Comparison of ENCODE assay signal across 1 cellular context in the genomic region with DNA sequence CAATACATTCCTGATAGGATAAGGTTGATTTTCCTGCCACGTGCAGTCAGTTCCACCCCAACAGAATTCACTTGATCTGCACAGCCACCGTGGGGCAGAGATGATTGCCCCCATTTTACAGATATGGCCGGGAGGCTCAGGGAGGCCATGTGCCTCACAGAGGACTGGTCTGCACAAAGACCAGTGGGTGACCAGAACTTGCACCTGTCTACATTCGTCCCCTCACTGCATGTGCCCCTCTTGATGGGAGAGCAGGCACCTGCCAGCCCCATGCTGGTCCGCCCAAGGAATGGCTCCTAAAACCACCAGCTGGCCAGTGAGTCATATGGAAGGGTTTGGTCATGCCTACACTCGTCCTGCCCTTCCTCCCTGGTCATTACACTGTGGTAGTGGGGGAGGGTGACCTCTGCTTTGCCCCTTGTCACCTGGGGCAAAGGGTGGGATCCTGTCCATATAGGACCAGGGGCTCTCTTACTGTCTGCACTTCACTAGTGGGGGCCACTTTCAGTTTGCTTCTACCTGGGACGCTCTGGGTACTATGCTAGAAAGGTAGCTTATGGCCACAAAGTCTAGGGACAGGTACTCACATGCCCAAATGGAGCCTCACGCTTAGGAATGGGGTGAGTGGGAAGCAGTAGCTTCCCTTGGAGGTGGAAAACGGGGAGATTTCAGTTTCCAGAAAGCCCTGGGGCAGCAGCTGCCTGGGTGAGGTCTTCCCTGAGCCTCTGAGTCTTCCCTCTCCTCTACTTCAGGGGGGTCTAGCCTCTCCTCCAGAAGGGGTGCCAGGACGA.
TF ChIP-seq lines count a peak whose summit lies in the region.

No MANE protein-coding gene starts in this region.

TF ChIP-seq in HCT116, 20 proteins besides CTCF, POLR2A, EP300 and RAD21:
- no peak for TF ChIP-seq EZH2 (IDR thresholded peaks at IDR 0.05)
- no peak for TF ChIP-seq EGR1 (IDR thresholded peaks at IDR 0.05; ENCODE audit: low read depth)
- TF ChIP-seq, protein P1, sequence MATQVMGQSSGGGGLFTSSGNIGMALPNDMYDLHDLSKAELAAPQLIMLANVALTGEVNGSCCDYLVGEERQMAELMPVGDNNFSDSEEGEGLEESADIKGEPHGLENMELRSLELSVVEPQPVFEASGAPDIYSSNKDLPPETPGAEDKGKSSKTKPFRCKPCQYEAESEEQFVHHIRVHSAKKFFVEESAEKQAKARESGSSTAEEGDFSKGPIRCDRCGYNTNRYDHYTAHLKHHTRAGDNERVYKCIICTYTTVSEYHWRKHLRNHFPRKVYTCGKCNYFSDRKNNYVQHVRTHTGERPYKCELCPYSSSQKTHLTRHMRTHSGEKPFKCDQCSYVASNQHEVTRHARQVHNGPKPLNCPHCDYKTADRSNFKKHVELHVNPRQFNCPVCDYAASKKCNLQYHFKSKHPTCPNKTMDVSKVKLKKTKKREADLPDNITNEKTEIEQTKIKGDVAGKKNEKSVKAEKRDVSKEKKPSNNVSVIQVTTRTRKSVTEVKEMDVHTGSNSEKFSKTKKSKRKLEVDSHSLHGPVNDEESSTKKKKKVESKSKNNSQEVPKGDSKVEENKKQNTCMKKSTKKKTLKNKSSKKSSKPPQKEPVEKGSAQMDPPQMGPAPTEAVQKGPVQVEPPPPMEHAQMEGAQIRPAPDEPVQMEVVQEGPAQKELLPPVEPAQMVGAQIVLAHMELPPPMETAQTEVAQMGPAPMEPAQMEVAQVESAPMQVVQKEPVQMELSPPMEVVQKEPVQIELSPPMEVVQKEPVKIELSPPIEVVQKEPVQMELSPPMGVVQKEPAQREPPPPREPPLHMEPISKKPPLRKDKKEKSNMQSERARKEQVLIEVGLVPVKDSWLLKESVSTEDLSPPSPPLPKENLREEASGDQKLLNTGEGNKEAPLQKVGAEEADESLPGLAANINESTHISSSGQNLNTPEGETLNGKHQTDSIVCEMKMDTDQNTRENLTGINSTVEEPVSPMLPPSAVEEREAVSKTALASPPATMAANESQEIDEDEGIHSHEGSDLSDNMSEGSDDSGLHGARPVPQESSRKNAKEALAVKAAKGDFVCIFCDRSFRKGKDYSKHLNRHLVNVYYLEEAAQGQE (IDR thresholded peaks at IDR 0.05; ENCODE audit: low read depth) = no peak
- no peak for TF ChIP-seq ZBTB33 (IDR thresholded peaks at IDR 0.05; ENCODE audit: extremely low read depth, insufficient replicate concordance, low read length)
- TF ChIP-seq FOSL1 (IDR thresholded peaks at IDR 0.05; ENCODE audit: low read depth) = peak; percentile 77; the same call in 1 of the 2 replicates
- TF ChIP-seq SRF (IDR thresholded peaks at IDR 0.05; ENCODE audit: low read depth) = no peak
- TF ChIP-seq JUND (IDR thresholded peaks at IDR 0.05) = peak; percentile 79
- no peak for TF ChIP-seq ZFX (IDR thresholded peaks at IDR 0.05)
- TF ChIP-seq POLR2AphosphoS5 (IDR thresholded peaks at IDR 0.05; ENCODE audit: low read depth, low read length) = peak; percentile 57; the same call in 1 of the 2 replicates
- peak; percentile 46; the same call in 1 of the 2 replicates for TF ChIP-seq CBX3 (IDR thresholded peaks at IDR 0.05; ENCODE audit: low read depth)
- no peak for TF ChIP-seq ZNF274 (IDR thresholded peaks at IDR 0.05; ENCODE audit: low read depth, low read length)
- no peak; the same call in 1 of the 2 replicates for TF ChIP-seq MAX (IDR thresholded peaks at IDR 0.05)
- no peak for TF ChIP-seq EZH2phosphoT487 (IDR thresholded peaks at IDR 0.05; ENCODE audit: borderline replicate concordance)
- TF ChIP-seq ELF1 (IDR thresholded peaks at IDR 0.05; ENCODE audit: borderline replicate concordance, low read depth) = no peak
- TF ChIP-seq SP1 (IDR thresholded peaks at IDR 0.05; ENCODE audit: low read depth) = no peak; the same call in 1 of the 2 replicates
TF ChIP-seq in HCT116: peak in this region for 4.
